ENCODE assay signal across 15 cellular contexts in the genomic region with DNA sequence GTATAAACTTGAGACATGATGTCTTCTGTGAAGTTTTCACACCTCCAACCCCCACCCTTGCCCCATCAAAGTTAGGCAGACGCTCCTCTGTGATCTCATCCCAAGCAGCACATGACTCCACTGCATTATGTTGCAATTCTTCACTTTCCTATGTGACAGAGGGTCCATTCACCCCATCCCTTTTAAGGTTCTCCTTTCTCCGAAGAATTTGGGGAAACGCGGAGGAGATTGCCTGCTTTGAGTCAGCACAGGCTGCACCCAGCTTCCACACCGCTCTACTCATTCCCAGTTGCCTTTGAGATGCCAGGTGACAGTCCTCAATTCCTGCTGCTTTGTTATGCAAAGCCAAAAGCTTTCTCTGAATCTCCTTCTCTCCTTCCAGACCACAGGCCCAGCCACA.
A peak's percentile ranks its signal among the peaks of the same experiment; 100 is the strongest.
DNase-seq lines count a peak whose midpoint lies in the region; ATAC-seq, FAIRE-seq and TF ChIP-seq lines count a peak whose summit lies in the region.
"Had no signal": no experiment of that assay in that cellular context is flagged by ENCODE, and none has a peak within 500 bp of the region (broad histone marks: within the 10 kb centered on the region; RNA-seq: fewer than 3 reads in every experiment).

No MANE protein-coding gene starts in this region.

- peaks cover 0 to 23% (median 0%) of the 10 kb centered on the region in 7 donors for H3K4me1 Mint-ChIP-seq in naive thymus-derived CD4-positive, alpha-beta T cell

- H4K20me1 ChIP-seq in IMR-90 (ENCODE audit: insufficient read depth, low read length) = no peaks in the 10 kb centered on the region

- H3K9ac ChIP-seq in IMR-90 (ENCODE audit: low read depth, low read length) = no peak overlapping the region

- WGBS in IMR-90 (ENCODE audit: extremely low coverage in 2 of 2, insufficient read length in 1 of 2), 2 experiments = 43% methylated on average over 3 of the region's 5 CpGs; no CpG with 5 or more reads in 1 of the 2 experiments

- BruUV-seq in IMR-90 (replicated peaks; lab: Mats Ljungman, UMichigan) = no TSS peak

- H3K79me1 ChIP-seq in IMR-90 (ENCODE audit: low read depth in 1 of 2, low read length in 2 of 2) = no peaks in the 10 kb centered on the region

- TF ChIP-seq RAD21 in IMR-90 (IDR thresholded peaks at IDR 0.05; ENCODE audit: low read length) = no peak

- H4K91ac ChIP-seq in IMR-90 (ENCODE audit: insufficient read depth, low read depth, low read length) = peak overlapping the region; percentile 36

- POLR2A ChIA-PET in IMR-90 (lab: Charles Lee; ENCODE audit: unreplicated experiment) = interaction anchor here (0.6 to 0.8 kb wide), 2 partner anchors 25 to 442 kb away, joined by 3 to 4 read pairs; no protein-coding TSS in a partner anchor
- POLR2A ChIA-PET in naive thymus-derived CD4-positive, alpha-beta T cell (lab: Charles Lee) = no interaction called here

- CTCF ChIA-PET in IMR-90 (lab: Yijun Ruan, JAX) = interaction anchor here (0.6 kb wide), 1 partner anchor 61 kb away, joined by 3 read pairs; no protein-coding TSS in a partner anchor
- CTCF ChIA-PET in naive thymus-derived CD4-positive, alpha-beta T cell (lab: Charles Lee) = no interaction called here

- H3K27ac ChIP-seq in IMR-90 (ENCODE audit: insufficient read depth, low read length) (no peak overlapping the region), epithelial cell of prostate (peak overlapping the region; percentile 52)
- no peak overlapping the region for H3K27ac ChIP-seq in naive thymus-derived CD4-positive, alpha-beta T cell (ENCODE audit: low read depth, low read length)
- H3K27ac ChIP-seq: coronary artery, psoas muscle had no signal

- FAIRE-seq in RCC 7860 (lab: Jason Lieb, UNC) = no peak

- peak overlapping the region; percentile 73 for H2AK9ac ChIP-seq in IMR-90 (replicated peaks; ENCODE audit: low read depth, low read length, poor library complexity)

- H3K27ac Mint-ChIP-seq in naive thymus-derived CD4-positive, alpha-beta T cell = no peak overlapping the region

- H3K36me3 ChIP-seq in IMR-90 (ENCODE audit: control insufficient read depth, insufficient read depth, low read length) = no peaks in the 10 kb centered on the region
- no peaks in the 10 kb centered on the region for H3K36me3 ChIP-seq in naive thymus-derived CD4-positive, alpha-beta T cell (ENCODE audit: control insufficient read depth in 2 of 3, insufficient read depth in 3 of 3, low read length in 3 of 3)
- H3K36me3 ChIP-seq: HAP-1 had no signal

- H3K4ac ChIP-seq in IMR-90 (ENCODE audit: low read depth, low read length) = peak overlapping the region; percentile 41

- peak overlapping the region; percentile 76 for H2AK5ac ChIP-seq in IMR-90 (ENCODE audit: low read depth, low read length)

- in situ Hi-C loops in IMR-90 (cut with MboI; ENCODE audit: low sequenced_read_pairs) = no loop called here

- ATAC-seq in IMR-90 (ENCODE audit: low read depth) = no peak
- ATAC-seq in naive thymus-derived CD4-positive, alpha-beta T cell = peak; percentile 74

- peak overlapping the region; percentile 54 for H2BK120ac ChIP-seq in IMR-90 (ENCODE audit: low read depth, low read length)

- TF ChIP-seq CTCF in IMR-90 (conservative IDR thresholded peaks at IDR 0.05; ENCODE audit: low read depth, low read length) = no peak

- peaks cover 0 to 5% (median 0%) of the 10 kb centered on the region in 5 donors for H3K36me3 Mint-ChIP-seq in naive thymus-derived CD4-positive, alpha-beta T cell

- peaks cover 4% of the 10 kb centered on the region; the same call in 1 of the 2 replicates for H3K4me1 ChIP-seq in IMR-90 (ENCODE audit: control insufficient read depth, insufficient read depth, low read length)
- H3K4me1 ChIP-seq in naive thymus-derived CD4-positive, alpha-beta T cell (ENCODE audit: control insufficient read depth in 2 of 2, insufficient read depth in 2 of 2, low read length in 2 of 2) = no peaks in the 10 kb centered on the region
- H3K4me1 ChIP-seq: psoas muscle had no signal

- peak overlapping the region; percentile 61 for H2AFZ ChIP-seq in IMR-90 (replicated peaks; ENCODE audit: low read length, poor library complexity)

- H4K5ac ChIP-seq in IMR-90 (ENCODE audit: low read depth, low read length) = peak overlapping the region; percentile 68; the same call in 1 of the 2 replicates

- no peak overlapping the region for H2BK5ac ChIP-seq in IMR-90 (ENCODE audit: low read depth, low read length, poor library complexity, severe bottlenecking)

- H3K27me3 ChIP-seq in IMR-90 (ENCODE audit: control insufficient read depth, insufficient read depth, low read length) = no peaks in the 10 kb centered on the region
- H3K27me3 ChIP-seq in naive thymus-derived CD4-positive, alpha-beta T cell (ENCODE audit: control insufficient read depth in 2 of 2, insufficient read depth in 2 of 2, low read length in 2 of 2) = no peaks in the 10 kb centered on the region

- H3K18ac ChIP-seq in IMR-90 (ENCODE audit: low read depth, low read length) = no peak overlapping the region

- no peak for TF ChIP-seq POLR2A in IMR-90 (IDR thresholded peaks at IDR 0.05; ENCODE audit: low read depth, low read length)

- H4K8ac ChIP-seq in IMR-90 (ENCODE audit: low read depth in 2 of 2, low read length in 2 of 2) = peak overlapping the region; percentile 36 to 50; a peak in 1 of 4 replicates

- dilution Hi-C loops in IMR-90 (cut with HindIII; ENCODE audit: low sequenced_read_pairs, unreplicated experiment) = no loop called here

- H3K9me1 ChIP-seq in IMR-90 (ENCODE audit: insufficient read depth, low read length) = peaks cover 4% of the 10 kb centered on the region

- H3K4me2 ChIP-seq in IMR-90 (ENCODE audit: low read depth, low read length) = no peak overlapping the region

- H3K4me3 ChIP-seq in IMR-90 (ENCODE audit: insufficient read depth, low read depth, low read length) = no peak overlapping the region
- no peak overlapping the region for H3K4me3 ChIP-seq in naive thymus-derived CD4-positive, alpha-beta T cell (ENCODE audit: low read length)
- H3K4me3 ChIP-seq: coronary artery, HAP-1, psoas muscle had no signal

- intact Hi-C loops in IMR-90 (cut with micrococcal nuclease) = no loop called here
- intact Hi-C loops in naive thymus-derived CD4-positive, alpha-beta T cell (cut with micrococcal nuclease) = loop anchor here in 1 of 2 donors (10.0 kb wide), 1 partner anchor 45 kb away; no protein-coding TSS in a partner anchor

- H2BK15ac ChIP-seq in IMR-90 (ENCODE audit: low read depth, low read length) = peak overlapping the region; percentile 88; the same call in 2 of the 3 replicates

- H3K9me3 ChIP-seq in IMR-90 (ENCODE audit: control insufficient read depth, insufficient read depth, low read length) = no peaks in the 10 kb centered on the region
- no peaks in the 10 kb centered on the region for H3K9me3 ChIP-seq in naive thymus-derived CD4-positive, alpha-beta T cell (ENCODE audit: control insufficient read depth in 2 of 3, low read length in 3 of 3)
- H3K9me3 ChIP-seq: HAP-1, psoas muscle had no signal

- DNase-seq in ELF-1 (ENCODE audit: low read depth, low spot score) = peak; percentile 74
- no peak for DNase-seq in IMR-90
- DNase-seq in epithelial cell of prostate (ENCODE audit: low read depth, low spot score) = no peak
- no peak for DNase-seq in naive thymus-derived CD4-positive, alpha-beta T cell
- DNase-seq in RKO (ENCODE audit: low spot score) = no peak
- no peak for DNase-seq in NCI-H510A (lab: John Stamatoyannopoulos, UW)
- no peak for DNase-seq in RCC 7860 (ENCODE audit: low spot score)
- DNase-seq: activated CD4-positive, alpha-beta T cell treated with anti-CD3 and anti-CD28 coated beads, Interleukin-2, amount 50 U/mL, for 4 hours; activated naive CD4-positive, alpha-beta T cell treated with anti-CD3 and anti-CD28 coated beads, Interleukin-2, amount 50 U/mL, for 16 hours; glutamatergic neuron; NCI-H2029 treated with DMSO at 0.1 percent for 48 hours; psoas muscle; stimulated activated CD4-positive, alpha-beta T cell treated with anti-CD3 and anti-CD28 coated beads, Interleukin-4, amount 100 ng/mL, for 4 hours had no signal

- no peak overlapping the region for H3K4me3 Mint-ChIP-seq in naive thymus-derived CD4-positive, alpha-beta T cell

- H3K27me3 Mint-ChIP-seq in naive thymus-derived CD4-positive, alpha-beta T cell = no peaks in the 10 kb centered on the region

- no peak overlapping the region for H3K56ac ChIP-seq in IMR-90 (ENCODE audit: extremely low read depth, insufficient read depth, low read length)

- peaks cover 0 to 3% (median 0%) of the 10 kb centered on the region in 11 donors for H3K9me3 Mint-ChIP-seq in naive thymus-derived CD4-positive, alpha-beta T cell

- H2BK20ac ChIP-seq in IMR-90 (ENCODE audit: low read depth, low read length) = peak overlapping the region; percentile 35; the same call in 1 of the 2 replicates

- H3K14ac ChIP-seq in IMR-90 (replicated peaks; ENCODE audit: low read depth, low read length) = peak overlapping the region; percentile 39; the same call in 1 of the 2 replicates

- no peak overlapping the region for H3K23ac ChIP-seq in IMR-90 (ENCODE audit: low read depth, low read length)

TF ChIP-seq in IMR-90, 13 proteins besides CTCF, POLR2A, EP300 and RAD21 (continues in another document):
- TF ChIP-seq, protein P1, sequence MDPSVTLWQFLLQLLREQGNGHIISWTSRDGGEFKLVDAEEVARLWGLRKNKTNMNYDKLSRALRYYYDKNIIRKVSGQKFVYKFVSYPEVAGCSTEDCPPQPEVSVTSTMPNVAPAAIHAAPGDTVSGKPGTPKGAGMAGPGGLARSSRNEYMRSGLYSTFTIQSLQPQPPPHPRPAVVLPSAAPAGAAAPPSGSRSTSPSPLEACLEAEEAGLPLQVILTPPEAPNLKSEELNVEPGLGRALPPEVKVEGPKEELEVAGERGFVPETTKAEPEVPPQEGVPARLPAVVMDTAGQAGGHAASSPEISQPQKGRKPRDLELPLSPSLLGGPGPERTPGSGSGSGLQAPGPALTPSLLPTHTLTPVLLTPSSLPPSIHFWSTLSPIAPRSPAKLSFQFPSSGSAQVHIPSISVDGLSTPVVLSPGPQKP (IDR thresholded peaks at IDR 0.05; ENCODE audit: borderline replicate concordance, low read depth, low read length) = no peak
- TF ChIP-seq, protein P2, sequence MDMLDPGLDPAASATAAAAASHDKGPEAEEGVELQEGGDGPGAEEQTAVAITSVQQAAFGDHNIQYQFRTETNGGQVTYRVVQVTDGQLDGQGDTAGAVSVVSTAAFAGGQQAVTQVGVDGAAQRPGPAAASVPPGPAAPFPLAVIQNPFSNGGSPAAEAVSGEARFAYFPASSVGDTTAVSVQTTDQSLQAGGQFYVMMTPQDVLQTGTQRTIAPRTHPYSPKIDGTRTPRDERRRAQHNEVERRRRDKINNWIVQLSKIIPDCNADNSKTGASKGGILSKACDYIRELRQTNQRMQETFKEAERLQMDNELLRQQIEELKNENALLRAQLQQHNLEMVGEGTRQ (IDR thresholded peaks at IDR 0.05; ENCODE audit: low read depth, low read length) = peak; percentile 45; the same call in 1 of the 2 replicates
- TF ChIP-seq NFE2L2 (IDR thresholded peaks at IDR 0.05; ENCODE audit: low read depth, low read length) = no peak
- no peak for TF ChIP-seq MXI1 (IDR thresholded peaks at IDR 0.05; ENCODE audit: borderline replicate concordance, low read depth, low read length)
- TF ChIP-seq SMC3 (IDR thresholded peaks at IDR 0.05; ENCODE audit: low read depth, low read length) = no peak
- TF ChIP-seq RFX5 (IDR thresholded peaks at IDR 0.05; ENCODE audit: low read depth, low read length) = no peak
- no peak for TF ChIP-seq MAZ (IDR thresholded peaks at IDR 0.05; ENCODE audit: borderline replicate concordance, low read depth, low read length)
